Comparison of ENCODE assay signal across 17 cellular contexts in genomic region chr3:71972031-71972430, GRCh38.
DNase-seq lines count a peak whose midpoint lies in the region; ATAC-seq lines count a peak whose summit lies in the region.
"Had no signal": no experiment of that assay in that cellular context is flagged by ENCODE, and none has a peak within 500 bp of the region (broad histone marks: within the 10 kb centered on the region; RNA-seq: fewer than 3 reads in every experiment).

No MANE protein-coding gene starts in this region.

- no peaks in the 10 kb centered on the region for H3K36me3 Mint-ChIP-seq in stimulated activated naive B cell treated with anti-CD40 and anti-IgM and Interleukin-4, amounts not matched to agents 10 μg/mL and 1 μg/mL and 100 μg/mL, for 72 hours

- no peak overlapping the region for H3K27ac ChIP-seq in epithelial cell of prostate
- H3K27ac ChIP-seq: 22Rv1, SK-N-MC, testis had no signal

- H3K27ac Mint-ChIP-seq in stimulated activated naive B cell treated with anti-CD40 and anti-IgM and Interleukin-4, amounts not matched to agents 10 μg/mL and 1 μg/mL and 100 μg/mL, for 72 hours = no peak overlapping the region
- H3K27ac Mint-ChIP-seq: activated CD4-positive, alpha-beta memory T cell treated with anti-CD3 and anti-CD28 coated beads, Interleukin-2, amount 10 ng/mL, durations not matched to agents 7 days and 5 days; IgD-negative memory B cell had no signal

- peak; percentile 16 for DNase-seq in DMS 273 (lab: John Stamatoyannopoulos, UW; ENCODE audit: unreplicated experiment)
- DNase-seq in DMS 273 treated with DMSO at 0.1 percent for 48 hours (lab: John Stamatoyannopoulos, UW) = no peak
- peak; percentile 36 to 67 for DNase-seq in NCI-H524 (lab: John Stamatoyannopoulos, UW)
- peak; percentile 74 for DNase-seq in epithelial cell of prostate (ENCODE audit: low read depth, low spot score)
- no peak for DNase-seq in stimulated activated naive B cell treated with anti-CD40 and anti-IgM and Interleukin-4, amounts not matched to agents 10 μg/mL and 1 μg/mL and 100 μg/mL, for 72 hours
- no peak for DNase-seq in HAP-1 (ENCODE audit: low spot score in 2 of 2)
- no peak for DNase-seq in AML-193 (lab: John Stamatoyannopoulos, UW)
- no peak for DNase-seq in superior temporal gyrus (ENCODE audit: extremely low spot score)
- DNase-seq: activated CD4-positive, alpha-beta memory T cell treated with anti-CD3 and anti-CD28 coated beads, Interleukin-2, amount 10 ng/mL, durations not matched to agents 7 days and 5 days; central memory CD4-positive, alpha-beta T cell; mesendoderm; right cardiac atrium; testis had no signal

- no peak overlapping the region for H3K4me3 ChIP-seq in HAP-1
- H3K4me3 ChIP-seq: SK-N-MC, testis had no signal

- peak; percentile 28 to 36 for ATAC-seq in stimulated activated naive B cell treated with anti-CD40 and anti-IgM and Interleukin-4, amounts not matched to agents 10 μg/mL and 1 μg/mL and 100 μg/mL, for 72 hours (replicated peaks)
- ATAC-seq: right cardiac atrium had no signal

- H3K9me3 ChIP-seq in HAP-1 = no peaks in the 10 kb centered on the region
- H3K9me3 ChIP-seq: testis had no signal

- no peaks in the 10 kb centered on the region for H3K4me1 ChIP-seq in HAP-1
- H3K4me1 ChIP-seq: testis had no signal

- no peaks in the 10 kb centered on the region for H3K36me3 ChIP-seq in HAP-1 (replicated peaks)

- no peak overlapping the region for H3K4me3 Mint-ChIP-seq in stimulated activated naive B cell treated with anti-CD40 and anti-IgM and Interleukin-4, amounts not matched to agents 10 μg/mL and 1 μg/mL and 100 μg/mL, for 72 hours
- H3K4me3 Mint-ChIP-seq: activated CD4-positive, alpha-beta memory T cell treated with anti-CD3 and anti-CD28 coated beads, Interleukin-2, amount 10 ng/mL, durations not matched to agents 7 days and 5 days; IgD-negative memory B cell; neural crest cell had no signal

- peaks cover 2% of the 10 kb centered on the region; the same call in 1 of the 2 replicates for H3K27me3 ChIP-seq in HAP-1 (ENCODE audit: low read depth)
- H3K27me3 ChIP-seq: testis had no signal

- H3K9me3 Mint-ChIP-seq in stimulated activated naive B cell treated with anti-CD40 and anti-IgM and Interleukin-4, amounts not matched to agents 10 μg/mL and 1 μg/mL and 100 μg/mL, for 72 hours = peaks cover 0 to 5% of the 10 kb centered on the region in 2 donors
- H3K9me3 Mint-ChIP-seq: IgD-negative memory B cell had no signal

- in situ Hi-C loops in HAP-1 (cut with MboI; ENCODE audit: low sequenced_read_pairs) = loop anchor here (25.0 kb wide), 1 partner anchor 840 kb away; no protein-coding TSS in a partner anchor

- H3K27me3 Mint-ChIP-seq in stimulated activated naive B cell treated with anti-CD40 and anti-IgM and Interleukin-4, amounts not matched to agents 10 μg/mL and 1 μg/mL and 100 μg/mL, for 72 hours = peaks cover 38% of the 10 kb centered on the region in 2 donors
- H3K27me3 Mint-ChIP-seq: activated CD4-positive, alpha-beta memory T cell treated with anti-CD3 and anti-CD28 coated beads, Interleukin-2, amount 10 ng/mL, durations not matched to agents 7 days and 5 days had no signal

- H3K4me1 Mint-ChIP-seq in stimulated activated naive B cell treated with anti-CD40 and anti-IgM and Interleukin-4, amounts not matched to agents 10 μg/mL and 1 μg/mL and 100 μg/mL, for 72 hours = peaks cover 13 to 14% of the 10 kb centered on the region in 2 donors

Comparison
In these comparisons a context has a peak if more than half of its experiments do, and no peak if none do; other contexts are left out.
1. DNase-seq: peak in DMS 273 (single experiment), NCI-H524 (2 of 2) and epithelial cell of prostate (single experiment); none in DMS 273 treated with DMSO at 0.1 percent for 48 hours (single experiment), stimulated activated naive B cell treated with anti-CD40 and anti-IgM and Interleukin-4, amounts not matched to agents 10 μg/mL and 1 μg/mL and 100 μg/mL, for 72 hours (single experiment), HAP-1 (0 of 2), AML-193 (0 of 2) and superior temporal gyrus (single experiment).